8 cellular contexts compared by ENCODE assay signal in the genomic region with DNA sequence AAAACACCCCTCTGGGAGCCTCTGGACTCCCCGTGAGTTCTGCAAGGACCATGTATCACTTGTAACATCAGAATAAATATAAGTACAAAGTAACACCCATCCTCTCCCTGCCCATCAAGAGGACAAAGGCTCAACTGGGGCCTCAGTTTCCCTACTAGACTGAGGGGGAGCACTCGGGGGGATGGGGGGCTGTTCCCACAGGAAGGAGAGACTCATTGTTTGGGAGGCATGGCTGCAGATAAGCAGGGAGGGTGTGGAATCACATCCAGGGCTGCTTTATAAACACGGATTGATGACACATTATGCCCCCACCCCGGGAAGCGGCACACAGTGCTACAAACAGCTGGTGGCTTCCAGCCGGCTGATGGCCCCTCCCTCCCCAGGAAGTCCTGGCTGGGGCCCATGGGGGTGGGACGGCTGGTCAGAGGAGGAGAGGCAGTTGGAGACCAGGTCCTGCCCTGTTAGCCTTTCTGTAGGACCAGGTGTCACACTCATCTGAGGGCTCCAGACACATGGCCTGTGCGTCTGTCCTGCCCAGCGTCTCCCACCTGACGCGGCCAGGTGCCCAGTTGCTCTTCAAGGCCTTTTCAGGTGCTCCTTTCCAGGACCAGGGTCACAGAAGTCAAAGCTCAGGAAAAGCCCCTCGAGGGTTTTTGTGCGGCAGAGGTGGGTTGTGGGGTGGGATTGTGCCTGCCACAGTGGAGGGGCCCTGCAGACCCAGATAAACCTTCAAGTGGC. TPM values are rescaled to one million over a fixed set of nuclear protein-coding genes. Genes with fewer than 3 reads are reported as not detected.
A peak's percentile ranks its signal among the peaks of the same experiment; 100 is the strongest.
DNase-seq lines count a peak whose midpoint lies in the region; ATAC-seq, FAIRE-seq and TF ChIP-seq lines count a peak whose summit lies in the region.

No MANE protein-coding gene starts in this region.

- H3K4me1 ChIP-seq in CD8-positive, alpha-beta T cell (ENCODE audit: insufficient read depth, low read length): peaks cover 26% of the 10 kb centered on the region
- H3K4me1 ChIP-seq in prostate gland (replicated peaks): peaks cover 29% of the 10 kb centered on the region

- H3K9me3 Mint-ChIP-seq in CD8-positive, alpha-beta T cell: no peaks in the 10 kb centered on the region
- H3K9me3 Mint-ChIP-seq in activated B cell treated with CpG ODN at 0.5 μM for 24 hours: no peaks in the 10 kb centered on the region

- intact Hi-C loops in CD8-positive, alpha-beta T cell (cut with DNase I, micrococcal nuclease): no loop called here
- intact Hi-C loops in activated B cell treated with CpG ODN at 0.5 μM for 24 hours (cut with micrococcal nuclease): loop anchor here (1.0 kb wide), 2 partner anchors 11 to 23 kb away; a partner anchor contains a TSS
- intact Hi-C loops in prostate gland (cut with DNase I): no loop called here

- no peak for FAIRE-seq in frontal cortex (lab: Jason Lieb, UNC)

- peaks cover 29% of the 10 kb centered on the region for H3K4me1 Mint-ChIP-seq in CD8-positive, alpha-beta T cell (ENCODE audit: low read depth)
- peaks cover 38% of the 10 kb centered on the region for H3K4me1 Mint-ChIP-seq in activated B cell treated with CpG ODN at 0.5 μM for 24 hours

- no peak for TF ChIP-seq POLR2A in prostate gland (IDR thresholded peaks at IDR 0.05)

- no peaks in the 10 kb centered on the region for H3K9me3 ChIP-seq in CD8-positive, alpha-beta T cell (ENCODE audit: low read length)
- no peaks in the 10 kb centered on the region for H3K9me3 ChIP-seq in prostate gland

- peaks cover 11% of the 10 kb centered on the region for H3K27me3 ChIP-seq in CD8-positive, alpha-beta T cell (ENCODE audit: insufficient read depth, low read length)
- H3K27me3 ChIP-seq in prostate gland (replicated peaks; ENCODE audit: insufficient read depth): no peaks in the 10 kb centered on the region

- H3K36me3 ChIP-seq in CD8-positive, alpha-beta T cell (ENCODE audit: insufficient read depth, low read length): no peaks in the 10 kb centered on the region
- H3K36me3 ChIP-seq in prostate gland: peaks cover 0 to 7% of the 10 kb centered on the region in 2 donors

- WGBS in prostate gland: 38% methylated on average over 13 of the region's 13 CpGs

- no peak for DNase-seq in CD8-positive, alpha-beta T cell
- peak; percentile 93 for DNase-seq in HT1080 (ENCODE audit: low read depth)
- no peak for DNase-seq in activated B cell treated with CpG ODN at 0.5 μM for 24 hours
- peak; percentile 70 to 75 for DNase-seq in frontal cortex (ENCODE audit: low spot score in 2 of 2)
- DNase-seq in prostate gland (ENCODE audit: low spot score): no peak
- no peak for DNase-seq in hippocampal formation (lab: John Stamatoyannopoulos, UW)

- CTCF ChIA-PET in CD8-positive, alpha-beta T cell (lab: Charles Lee): interaction anchor here (0.9 to 1.8 kb wide), 4 partner anchors 11 to 349 kb away, joined by 3 to 13 read pairs (median 6); a partner anchor contains a TSS
- CTCF ChIA-PET in activated B cell treated with CpG ODN at 0.5 μM for 24 hours (lab: Charles Lee): interaction anchor here (1.4 to 3.2 kb wide), 2 partner anchors 11 to 20 kb away, joined by 12 to 19 read pairs; no protein-coding TSS in a partner anchor

- POLR2A ChIA-PET in CD8-positive, alpha-beta T cell (lab: Charles Lee): no interaction called here
- POLR2A ChIA-PET in activated B cell treated with CpG ODN at 0.5 μM for 24 hours (lab: Charles Lee): interaction anchor here (0.7 to 2.6 kb wide), 6 partner anchors 11 to 276 kb away, joined by 3 to 16 read pairs (median 8); a partner anchor contains a TSS

- H3K27me3 Mint-ChIP-seq in CD8-positive, alpha-beta T cell (ENCODE audit: low read depth): peaks cover 13% of the 10 kb centered on the region
- peaks cover 10% of the 10 kb centered on the region for H3K27me3 Mint-ChIP-seq in activated B cell treated with CpG ODN at 0.5 μM for 24 hours

- no peak for TF ChIP-seq CTCF in CD8-positive, alpha-beta T cell (IDR thresholded peaks at IDR 0.05)
- TF ChIP-seq CTCF in activated B cell treated with CpG ODN at 0.5 μM for 24 hours (IDR thresholded peaks at IDR 0.05): no peak
- no peak for TF ChIP-seq CTCF in prostate gland (IDR thresholded peaks at IDR 0.05)

- peaks cover 7% of the 10 kb centered on the region for H3K36me3 Mint-ChIP-seq in CD8-positive, alpha-beta T cell
- peaks cover 16% of the 10 kb centered on the region for H3K36me3 Mint-ChIP-seq in activated B cell treated with CpG ODN at 0.5 μM for 24 hours (ENCODE audit: low read depth)

- H3K4me3 Mint-ChIP-seq in CD8-positive, alpha-beta T cell: peak overlapping the region; percentile 75
- peak overlapping the region; percentile 78 for H3K4me3 Mint-ChIP-seq in activated B cell treated with CpG ODN at 0.5 μM for 24 hours

- H3K4me3 ChIP-seq in CD8-positive, alpha-beta T cell (ENCODE audit: low read depth, low read length): peak overlapping the region; percentile 68
- H3K4me3 ChIP-seq in prostate gland: peak overlapping the region; percentile 84 to 98

- no peak overlapping the region for H3K27ac Mint-ChIP-seq in CD8-positive, alpha-beta T cell
- peak overlapping the region; percentile 56 for H3K27ac Mint-ChIP-seq in activated B cell treated with CpG ODN at 0.5 μM for 24 hours

- H3K27ac ChIP-seq in CD8-positive, alpha-beta T cell (ENCODE audit: low read depth, low read length): no peak overlapping the region
- peak overlapping the region; percentile 88 to 91 for H3K27ac ChIP-seq in prostate gland

- ATAC-seq in CD8-positive, alpha-beta T cell: no peak
- ATAC-seq in activated B cell treated with CpG ODN at 0.5 μM for 24 hours (ENCODE audit: low read depth) (no peak), HG02852 (IDR thresholded peaks at IDR 0.05; ENCODE audit: unreplicated experiment) (no peak), GM21515 (IDR thresholded peaks at IDR 0.05; ENCODE audit: unreplicated experiment) (no peak)

RNA-seq across cellular contexts. Expression of a gene that starts 1.3 kb away (rescaled TPM):
- total RNA-seq in CD8-positive, alpha-beta T cell: 10 to 100 TPM; 12.3 to 13.0 TPM
- 198 and 210 TPM in 2 replicates for total RNA-seq in HT1080 (2014; rRNA removed; shearing (Covaris generic))
- 136 and 181 TPM in 2 replicates for polyA plus RNA-seq in HT1080 (2015; cell fraction: cytosol; rRNA removed)
- polyA plus RNA-seq in HT1080 (2015; cell fraction: nucleus; rRNA removed): 67.5 and 68.1 TPM in 2 replicates
- total RNA-seq in activated B cell treated with CpG ODN at 0.5 μM for 24 hours: 51.7 and 53.6 TPM in 2 replicates
- total RNA-seq in frontal cortex: 48.9 TPM
- total RNA-seq in prostate gland: 100 to 1,000 TPM; 111 to 138 TPM

RNA-seq across cellular contexts. Expression of a gene that starts 4.3 kb away (rescaled TPM):
- total RNA-seq in CD8-positive, alpha-beta T cell: under 1 TPM; 0.22 to 0.92 TPM
- 18.0 and 21.4 TPM in 2 replicates for total RNA-seq in HT1080 (2014; rRNA removed; shearing (Covaris generic))
- polyA plus RNA-seq in HT1080 (2015; cell fraction: cytosol; rRNA removed): 23.2 and 27.8 TPM in 2 replicates
- 138 and 147 TPM in 2 replicates for polyA plus RNA-seq in HT1080 (2015; cell fraction: nucleus; rRNA removed)
- 0.67 and 1.3 TPM in 2 replicates for total RNA-seq in activated B cell treated with CpG ODN at 0.5 μM for 24 hours
- 1.6 TPM for total RNA-seq in frontal cortex
- 10 to 100 TPM; 55.4 to 79.5 TPM for total RNA-seq in prostate gland

RNA-seq across cellular contexts. Expression of a gene that starts 23.1 kb away (rescaled TPM):
- total RNA-seq in CD8-positive, alpha-beta T cell: 1 to 10 TPM; 4.9 to 5.4 TPM
- total RNA-seq in HT1080 (2014; rRNA removed; shearing (Covaris generic)): 35.6 and 43.3 TPM in 2 replicates
- 20.1 and 24.2 TPM in 2 replicates for polyA plus RNA-seq in HT1080 (2015; cell fraction: cytosol; rRNA removed)
- polyA plus RNA-seq in HT1080 (2015; cell fraction: nucleus; rRNA removed): 9.0 and 11.9 TPM in 2 replicates
- 34.9 and 36.6 TPM in 2 replicates for total RNA-seq in activated B cell treated with CpG ODN at 0.5 μM for 24 hours
- total RNA-seq in frontal cortex: 14.3 TPM
- 10 to 100 TPM; 22.9 to 40.8 TPM for total RNA-seq in prostate gland

RNA-seq across cellular contexts. Expression of a gene that starts 23.3 kb away (rescaled TPM):
- total RNA-seq in CD8-positive, alpha-beta T cell: 1 to 10 TPM; 4.6 to 5.5 TPM
- 18.2 and 21.6 TPM in 2 replicates for total RNA-seq in HT1080 (2014; rRNA removed; shearing (Covaris generic))
- 18.3 and 22.1 TPM in 2 replicates for polyA plus RNA-seq in HT1080 (2015; cell fraction: cytosol; rRNA removed)
- polyA plus RNA-seq in HT1080 (2015; cell fraction: nucleus; rRNA removed): 12.3 and 12.4 TPM in 2 replicates
- total RNA-seq in activated B cell treated with CpG ODN at 0.5 μM for 24 hours: 26.5 and 30.6 TPM in 2 replicates
- 4.9 TPM for total RNA-seq in frontal cortex
- total RNA-seq in prostate gland: 1 to 10 TPM; 6.2 to 6.8 TPM

Comparison
In these comparisons a context has a peak if more than half of its experiments do, and no peak if none do; other contexts are left out.
1. DNase-seq: peak in HT1080 (single experiment) and frontal cortex (2 of 2); none in CD8-positive, alpha-beta T cell (0 of 7), activated B cell treated with CpG ODN at 0.5 μM for 24 hours (single experiment), prostate gland (single experiment) and hippocampal formation (0 of 2).